ENCODE assay signal across 17 cellular contexts in the genomic region with DNA sequence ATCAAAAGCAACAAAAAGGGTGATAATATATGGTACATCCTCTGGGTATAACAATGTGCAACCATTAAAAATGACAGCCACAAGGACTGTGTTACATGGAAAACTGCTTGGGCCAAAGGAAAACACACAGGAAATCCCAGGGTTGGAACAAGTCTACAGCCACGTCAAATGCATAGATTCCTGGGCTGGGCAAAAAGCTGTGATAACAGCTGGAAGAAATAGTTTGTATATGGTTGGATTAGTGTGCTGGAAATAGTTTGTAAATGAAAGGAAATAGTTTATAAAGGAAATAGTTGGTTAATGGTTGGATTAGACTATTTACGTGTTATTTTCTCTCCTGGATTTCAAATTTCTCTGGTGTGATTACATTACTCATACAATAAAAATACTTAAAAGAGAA. TPM values are rescaled to one million over a fixed set of nuclear protein-coding genes. Genes with fewer than 3 reads are reported as not detected.
"Had no signal": no experiment of that assay in that cellular context is flagged by ENCODE, and none has a peak within 500 bp of the region (broad histone marks: within the 10 kb centered on the region; RNA-seq: fewer than 3 reads in every experiment).

No MANE protein-coding gene starts in this region.

- DNase-seq: activated CD4-positive, alpha-beta T cell treated with anti-CD3 and anti-CD28 coated beads, Interleukin-2, amount 50 U/mL, for 4 hours; amniotic stem cell; heart right ventricle; immature natural killer cell; kidney glomerular epithelial cell; stimulated activated CD4-positive, alpha-beta T cell treated with anti-CD3 and anti-CD28 coated beads, Interleukin-12 subunit alpha, Interleukin-12 subunit beta, amount 100 ng/mL, for 4 hours; stimulated activated CD4-positive, alpha-beta T cell treated with anti-CD3 and anti-CD28 coated beads, Interleukin-1b, Interleukin-23, amount 100 ng/mL, for 48 hours; stimulated activated naive CD8-positive, alpha-beta T cell treated with anti-CD3 and anti-CD28 coated beads, Interleukin-15, Interleukin-2, amounts not matched to agents 100 U/mL and 50 U/mL, for 24 hours; substantia nigra; T-helper 2 cell; tibial artery; uterus had no signal

- H3K27me3 ChIP-seq: uterus had no signal

- FAIRE-seq: endometrium, TTC549 had no signal

- H3K36me3 ChIP-seq: heart right ventricle, tibial artery, uterus had no signal

- H3K9me3 ChIP-seq: heart right ventricle, tibial artery, uterus had no signal

- H3K27ac ChIP-seq: heart right ventricle, tibial artery, uterus had no signal

- H3K4me1 ChIP-seq: heart right ventricle, tibial artery, uterus had no signal

- H3K4me3 ChIP-seq: heart right ventricle, tibial artery, uterus had no signal

- ATAC-seq: heart right ventricle; natural killer cell treated with Interleukin-12 subunit alpha and Interleukin-12 subunit beta and Interleukin-15 and Interleukin-18, amount 100 ng/mL, for 72 hours; stimulated activated naive CD8-positive, alpha-beta T cell treated with anti-CD3 and anti-CD28 coated beads, Interleukin-15, Interleukin-2, amounts not matched to agents 100 U/mL and 50 U/mL, for 24 hours had no signal

RNA-seq across cellular contexts. Expression of gene HSD17B2, which starts 2.6 kb away (rescaled TPM):
- total RNA-seq: activated T-helper 1 cell treated with anti-CD3 and anti-CD28 coated beads, Interleukin-12 subunit alpha, Interleukin-12 subunit beta, Interleukin-2, Interleukin-4 antibody, amounts not matched to agents 30 ng/mL and 10 ng/mL and 1 ng/mL, durations not matched to agents 14 hours and 24 hours and 36 hours; cardiac septum; heart right ventricle; natural killer cell treated with Interleukin-12 subunit alpha and Interleukin-12 subunit beta and Interleukin-15 and Interleukin-18, amount 100 ng/mL, for 72 hours had no signal
- polyA plus RNA-seq: immature natural killer cell had no signal
